Comparison of ENCODE assay signal across 19 cellular contexts in the genomic region with DNA sequence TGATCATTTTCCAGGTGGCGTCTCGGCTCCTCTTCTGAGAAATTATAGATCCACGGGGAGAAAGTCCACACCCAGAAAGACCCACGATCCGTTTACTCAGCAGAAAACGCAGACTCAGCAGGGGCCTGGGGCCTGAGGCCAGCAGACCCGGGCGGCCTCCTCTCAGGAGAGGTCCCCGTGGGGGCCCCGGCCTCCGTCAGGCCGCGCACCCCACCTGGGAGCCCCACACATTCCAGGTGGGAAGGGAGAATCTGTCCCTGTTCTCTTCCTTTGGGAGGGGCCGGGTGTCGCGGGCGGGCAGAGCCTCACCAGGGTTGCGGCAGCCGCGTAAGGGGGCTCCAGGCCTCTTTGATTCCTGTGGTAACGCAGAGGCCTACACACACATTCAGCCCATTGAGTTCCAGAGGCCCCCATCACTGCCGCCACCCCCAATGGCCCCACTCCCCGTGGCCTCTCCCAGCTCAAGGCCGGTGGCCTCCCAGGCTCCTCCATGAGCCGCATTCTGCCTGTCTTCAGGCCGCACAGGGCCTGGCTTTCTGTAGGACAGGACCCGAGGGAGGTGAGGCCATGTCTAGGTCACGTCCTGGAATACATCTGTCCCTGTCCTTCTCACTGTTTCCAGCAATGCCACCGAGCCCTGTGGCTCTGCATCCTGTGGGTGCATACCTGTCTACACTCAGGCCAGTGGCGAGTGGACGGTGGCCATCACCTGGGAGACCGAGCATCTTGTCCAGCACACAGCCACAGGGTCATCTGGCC. TPM values are rescaled to one million over a fixed set of nuclear protein-coding genes. Genes with fewer than 3 reads are reported as not detected.
"Had no signal": no experiment of that assay in that cellular context is flagged by ENCODE, and none has a peak within 500 bp of the region (broad histone marks: within the 10 kb centered on the region; RNA-seq: fewer than 3 reads in every experiment).

No MANE protein-coding gene starts in this region.

- H3K9me3 ChIP-seq: testis had no signal

- H3K4me3 Mint-ChIP-seq: activated naive CD8-positive, alpha-beta T cell treated with anti-CD3 and anti-CD28 coated beads, Interleukin-2, amount 50 U/mL, for 24 hours; central memory CD8-positive, alpha-beta T cell; naive thymus-derived CD8-positive, alpha-beta T cell had no signal

- H3K9me3 Mint-ChIP-seq: central memory CD8-positive, alpha-beta T cell had no signal

- DNase-seq: activated CD4-positive, alpha-beta T cell treated with anti-CD3 and anti-CD28 coated beads for 1 hour; activated CD4-positive, alpha-beta T cell treated with anti-CD3 and anti-CD28 coated beads, Interleukin-2, amount 50 U/mL, for 48 hours; activated naive CD4-positive, alpha-beta T cell; activated naive CD8-positive, alpha-beta T cell treated with anti-CD3 and anti-CD28 coated beads, Interleukin-2, amount 50 U/mL, for 24 hours; anterior cingulate cortex; brain microvascular endothelial cell; erythroblast; foreskin melanocyte; mesendoderm; retina; T-helper 2 cell; testis had no signal

- H3K27ac ChIP-seq: brain microvascular endothelial cell, coronary artery, testis, VCaP had no signal

- H3K27me3 Mint-ChIP-seq: activated naive CD8-positive, alpha-beta T cell treated with anti-CD3 and anti-CD28 coated beads, Interleukin-2, amount 50 U/mL, for 24 hours; central memory CD8-positive, alpha-beta T cell; naive thymus-derived CD8-positive, alpha-beta T cell had no signal

- ATAC-seq: activated naive CD8-positive, alpha-beta T cell treated with anti-CD3 and anti-CD28 coated beads, Interleukin-2, amount 50 U/mL, for 24 hours; naive thymus-derived CD8-positive, alpha-beta T cell had no signal

- H3K4me1 Mint-ChIP-seq: activated naive CD8-positive, alpha-beta T cell treated with anti-CD3 and anti-CD28 coated beads, Interleukin-2, amount 50 U/mL, for 24 hours; central memory CD8-positive, alpha-beta T cell had no signal

- H3K27ac Mint-ChIP-seq: activated naive CD8-positive, alpha-beta T cell treated with anti-CD3 and anti-CD28 coated beads, Interleukin-2, amount 50 U/mL, for 24 hours; naive thymus-derived CD8-positive, alpha-beta T cell had no signal

- H3K4me1 ChIP-seq: testis had no signal

- FAIRE-seq: endometrium had no signal

- H3K27me3 ChIP-seq: brain microvascular endothelial cell, testis had no signal

- H3K4me3 ChIP-seq: coronary artery, testis had no signal

RNA-seq across cellular contexts. Expression of gene IGFALS, which starts 1.6 kb away (rescaled TPM):
- total RNA-seq: kidney epithelial cell, skeletal muscle tissue had no signal
- polyA plus RNA-seq: naive thymus-derived CD8-positive, alpha-beta T cell had no signal
